26 cellular contexts compared by ENCODE assay signal in genomic region chr1:198955085-198955484, GRCh38.
"Had no signal": no experiment of that assay in that cellular context is flagged by ENCODE, and none has a peak within 500 bp of the region (broad histone marks: within the 10 kb centered on the region; RNA-seq: fewer than 3 reads in every experiment).

No MANE protein-coding gene starts in this region.

- H3K27me3 ChIP-seq: neural progenitor cell, ovary, right lobe of liver, sigmoid colon, stomach, thyroid gland, tibial nerve, upper lobe of left lung, vagina had no signal

- H3K9me3 ChIP-seq: ovary, psoas muscle, right lobe of liver, thyroid gland, vagina had no signal

- H3K36me3 ChIP-seq: neural progenitor cell, ovary, right lobe of liver, sigmoid colon, stomach, thoracic aorta, thyroid gland, tibial nerve, upper lobe of left lung, vagina had no signal

- ATAC-seq: natural killer cell; psoas muscle; right cardiac atrium; right lobe of liver; stimulated activated effector memory CD8-positive, alpha-beta T cell treated with anti-CD3 and anti-CD28 coated beads, Interleukin-12 subunit alpha, Interleukin-12 subunit beta, amount 100 ng/mL, for 72 hours; stimulated activated naive B cell treated with anti-CD40 and anti-IgM and Interleukin-4, amounts not matched to agents 10 μg/mL and 1 μg/mL and 100 μg/mL, for 72 hours had no signal

- H3K9ac ChIP-seq: neural progenitor cell, parathyroid adenoma had no signal

- DNase-seq: natural killer cell; occipital lobe; ovary; posterior cingulate gyrus; psoas muscle; right cardiac atrium; right lobe of liver; sigmoid colon; small intestine; stimulated activated CD4-positive, alpha-beta T cell treated with anti-CD3 and anti-CD28 coated beads, Interleukin-15, amount 100 ng/mL, for 24 hours; stimulated activated CD4-positive, alpha-beta T cell treated with anti-CD3 and anti-CD28 coated beads, Interleukin-2, amount 100 ng/mL, for 24 hours; stimulated activated CD4-positive, alpha-beta T cell treated with anti-CD3 and anti-CD28 coated beads, Interleukin-2, amount 100 ng/mL, for 48 hours; stimulated activated CD4-positive, alpha-beta T cell treated with anti-CD3 and anti-CD28 coated beads, Interleukin-4, amount 100 ng/mL, for 24 hours; stimulated activated naive B cell treated with anti-CD40 and anti-IgM and Interleukin-4, amounts not matched to agents 10 μg/mL and 1 μg/mL and 100 μg/mL, for 72 hours; stimulated activated naive CD4-positive, alpha-beta T cell treated with Interleukin-2 at 50 U/mL for 16 hours; stomach; thyroid gland; trophoblast cell; upper lobe of left lung had no signal

- H2AFZ ChIP-seq: neural progenitor cell, parathyroid adenoma had no signal

- H3K79me2 ChIP-seq: parathyroid adenoma had no signal

- H3K4me2 ChIP-seq: neural progenitor cell had no signal

- H3K4me3 ChIP-seq: neural progenitor cell, ovary, psoas muscle, right lobe of liver, sigmoid colon, stomach, thoracic aorta, thyroid gland, tibial nerve, upper lobe of left lung, vagina had no signal

- H3K4me1 ChIP-seq: neural progenitor cell, parathyroid adenoma, psoas muscle, right lobe of liver, sigmoid colon, stomach, thyroid gland, tibial nerve, upper lobe of left lung, vagina had no signal

- FAIRE-seq: small intestine, urothelium cell line had no signal

- H3K27ac ChIP-seq: neural progenitor cell, ovary, parathyroid adenoma, psoas muscle, right lobe of liver, sigmoid colon, stomach, thoracic aorta, thyroid gland, tibial nerve, upper lobe of left lung, vagina had no signal
